In genomic region chr14:66369157-66369706, GRCh38 we compare ENCODE assay signal across 23 cellular contexts.
"Had no signal": no experiment of that assay in that cellular context is flagged by ENCODE, and none has a peak within 500 bp of the region (broad histone marks: within the 10 kb centered on the region; RNA-seq: fewer than 3 reads in every experiment).

No MANE protein-coding gene starts in this region.

- H3K9me3 ChIP-seq: gastroesophageal sphincter, heart left ventricle, lower lobe of right lung, prostate gland, right atrium auricular region, testis, tibial artery had no signal

- H3K27me3 ChIP-seq: dorsolateral prefrontal cortex, heart left ventricle, neural progenitor cell, right atrium auricular region, testis, tibial artery had no signal

- H3K4me3 ChIP-seq: dorsolateral prefrontal cortex, gastroesophageal sphincter, heart left ventricle, lower lobe of right lung, neural progenitor cell, prostate gland, right atrium auricular region, testis, tibial artery had no signal

- H3K9ac ChIP-seq: neural progenitor cell had no signal

- ATAC-seq: esophagus mucosa; foreskin keratinocyte; gastroesophageal sphincter; left ventricle myocardium superior; lower lobe of right lung; sciatic nerve; stimulated activated effector memory CD8-positive, alpha-beta T cell treated with anti-CD3 and anti-CD28 coated beads, Interleukin-12 subunit alpha, Interleukin-12 subunit beta, amount 100 ng/mL, for 72 hours; stimulated activated naive CD8-positive, alpha-beta T cell treated with anti-CD3 and anti-CD28 coated beads, Interleukin-15, Interleukin-2, amounts not matched to agents 100 U/mL and 50 U/mL, for 24 hours had no signal

- H3K27ac ChIP-seq: epithelial cell of prostate, foreskin keratinocyte, gastroesophageal sphincter, heart left ventricle, lower lobe of right lung, neural progenitor cell, prostate gland, right atrium auricular region, testis, tibial artery had no signal

- H3K36me3 ChIP-seq: gastroesophageal sphincter, heart left ventricle, lower lobe of right lung, neural progenitor cell, prostate gland, right atrium auricular region, tibial artery had no signal

- DNase-seq: cerebellar nuclear complex; dorsolateral prefrontal cortex; effector CD4-positive, alpha-beta T cell; foreskin keratinocyte; heart left ventricle; hippocampal formation; left ventricle myocardium superior; lower lobe of right lung; naive B cell; stimulated activated CD4-positive, alpha-beta T cell treated with anti-CD3 and anti-CD28 coated beads, Interleukin-2, amount 100 ng/mL, for 24 hours; stimulated activated CD4-positive, alpha-beta T cell treated with anti-CD3 and anti-CD28 coated beads, Interleukin-4, amount 100 ng/mL, for 24 hours; stimulated activated naive CD8-positive, alpha-beta T cell treated with anti-CD3 and anti-CD28 coated beads, Interleukin-15, Interleukin-2, amounts not matched to agents 100 U/mL and 50 U/mL, for 24 hours; substantia nigra; testis; tibial artery had no signal

- H3K4me1 ChIP-seq: foreskin keratinocyte, gastroesophageal sphincter, heart left ventricle, lower lobe of right lung, prostate gland, right atrium auricular region, testis, tibial artery had no signal
